1 cellular context compared by ENCODE assay signal in genomic region chr1:221963742-221964141, GRCh38.
TF ChIP-seq lines count a peak whose summit lies in the region.

No MANE protein-coding gene starts in this region.

TF ChIP-seq in SK-N-SH treated with all-trans-retinoic acid at 6 μM for 48 hours, 23 proteins besides CTCF, POLR2A, EP300 and RAD21 (continued from another document):
- no peak for TF ChIP-seq CREB5 (CRISPR knock-in tag; IDR thresholded peaks at IDR 0.05; ENCODE audit: low read depth)
